In the genomic region with DNA sequence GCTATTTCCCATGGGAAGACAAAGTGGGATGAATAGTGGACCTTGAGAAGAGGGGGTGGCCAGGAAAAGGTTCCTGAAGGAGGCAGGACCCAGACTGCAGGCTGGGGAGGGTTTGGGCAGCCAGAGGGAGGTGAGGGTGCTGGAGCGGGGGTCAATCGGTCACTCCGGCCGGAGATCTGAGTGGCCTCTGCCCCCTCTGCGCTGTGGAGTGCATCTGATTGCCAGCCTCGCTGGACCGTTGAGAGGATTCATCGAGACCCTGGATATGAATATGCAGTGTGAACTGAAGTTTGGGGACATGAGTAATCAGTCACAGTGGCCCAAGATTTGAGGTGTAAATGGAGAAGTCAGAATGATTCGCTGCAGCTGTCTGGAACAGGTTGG, we compare ENCODE assay signal across 6 cellular contexts. TPM values are rescaled to one million over a fixed set of nuclear protein-coding genes. Genes with fewer than 3 reads are reported as not detected.
DNase-seq lines count a peak whose midpoint lies in the region; ATAC-seq and TF ChIP-seq lines count a peak whose summit lies in the region.

No MANE protein-coding gene starts in this region.

- H3K4me3 ChIP-seq in AG09309 (ENCODE audit: control insufficient read depth, low read depth, low read length) (peak overlapping the region; percentile 99), WI38 (ENCODE audit: low read depth, low read length) (peak overlapping the region; percentile 100)

- TF ChIP-seq CTCF in AG09309 (IDR thresholded peaks at IDR 0.05; ENCODE audit: control insufficient read depth, insufficient read depth, low read depth, low read length, missing control alignments) (no peak), WI38 (IDR thresholded peaks at IDR 0.05; ENCODE audit: low read depth, low read length) (no peak)

- peak overlapping the region; percentile 92 for H3K27ac ChIP-seq in layer of hippocampus (ENCODE audit: low read depth, low read length)

- ATAC-seq in HG02973 (IDR thresholded peaks at IDR 0.05; ENCODE audit: unreplicated experiment) (no peak), HG03342 (IDR thresholded peaks at IDR 0.05; ENCODE audit: unreplicated experiment) (no peak)

- DNase-seq in AG09309 (ENCODE audit: low read depth) (no peak), cerebellum (ENCODE audit: low spot score) (no peak)

- H3K27me3 ChIP-seq in layer of hippocampus (ENCODE audit: control insufficient read depth, insufficient read depth, low read length), result no peaks in the 10 kb centered on the region

RNA-seq across cellular contexts. Expression of gene ZNF580, which starts 5.5 kb away (rescaled TPM):
- total RNA-seq in cerebellum, result 7.8 TPM

RNA-seq across cellular contexts. Expression of gene ZNF581, which starts 8.1 kb away (rescaled TPM):
- total RNA-seq in cerebellum, result 6.5 TPM

RNA-seq across cellular contexts. Expression of gene ZNF784, which starts 11.0 kb away (rescaled TPM):
- total RNA-seq in cerebellum, result 3.6 TPM

RNA-seq across cellular contexts. Expression of gene CCDC106, which starts 12.7 kb away (rescaled TPM):
- 6.6 TPM for total RNA-seq in cerebellum

RNA-seq across cellular contexts. Expression of gene U2AF2, which starts 19.5 kb away (rescaled TPM):
- 52.6 TPM for total RNA-seq in cerebellum
